ENCODE assay signal across 23 cellular contexts in genomic region chr20:59961423-59961822, GRCh38.
"Had no signal": no experiment of that assay in that cellular context is flagged by ENCODE, and none has a peak within 500 bp of the region (broad histone marks: within the 10 kb centered on the region; RNA-seq: fewer than 3 reads in every experiment).

No MANE protein-coding gene starts in this region.

- H3K9me3 ChIP-seq: heart left ventricle, right lobe of liver, thyroid gland, upper lobe of right lung had no signal

- ATAC-seq: activated naive CD8-positive, alpha-beta T cell treated with anti-CD3 and anti-CD28 coated beads, Interleukin-2, amount 50 U/mL, for 24 hours; activated T-cell treated with anti-CD3 and anti-CD28 coated beads, Interleukin-2, amount 50 U/mL, for 4 hours; heart left ventricle; natural killer cell; right lobe of liver; stimulated activated effector memory CD8-positive, alpha-beta T cell treated with anti-CD3 and anti-CD28 coated beads, Interleukin-12 subunit alpha, Interleukin-12 subunit beta, amount 100 ng/mL, for 72 hours; upper lobe of right lung had no signal

- H3K4me1 ChIP-seq: heart left ventricle, right lobe of liver, thyroid gland, upper lobe of right lung had no signal

- H3K4me3 Mint-ChIP-seq: activated CD4-positive, alpha-beta memory T cell treated with anti-CD3 and anti-CD28 coated beads, Interleukin-2, amount 10 ng/mL, durations not matched to agents 7 days and 5 days; activated CD4-positive, alpha-beta T cell treated with anti-CD3 and anti-CD28 coated beads, Interleukin-2, amount 10 ng/mL, durations not matched to agents 24 days and 14 days; activated naive CD4-positive, alpha-beta T cell treated with anti-CD3 and anti-CD28 coated beads, Interleukin-2, amount 50 U/mL, for 24 hours; activated naive CD8-positive, alpha-beta T cell treated with anti-CD3 and anti-CD28 coated beads, Interleukin-2, amount 50 U/mL, for 24 hours; activated T-cell treated with anti-CD3 and anti-CD28 coated beads, Interleukin-2, amount 50 U/mL, for 4 hours; central memory CD8-positive, alpha-beta T cell; dendritic cell treated with granulocyte-macrophage colony-stimulating factor and Interleukin-4, amounts not matched to agents 40 ng/mL and 50 ng/mL, for 4 days; endodermal cell; immature natural killer cell; natural killer cell; stimulated activated effector memory CD8-positive, alpha-beta T cell treated with anti-CD3 and anti-CD28 coated beads, Interleukin-12 subunit alpha, Interleukin-12 subunit beta, amount 100 ng/mL, for 72 hours; stimulated activated naive CD8-positive, alpha-beta T cell treated with anti-CD3 and anti-CD28 coated beads, Interleukin-15, Interleukin-2, amounts not matched to agents 100 ng/mL and 50 ng/mL, for 24 hours had no signal

- H3K4me1 Mint-ChIP-seq: activated CD4-positive, alpha-beta memory T cell treated with anti-CD3 and anti-CD28 coated beads, Interleukin-2, amount 10 ng/mL, durations not matched to agents 7 days and 5 days; activated CD4-positive, alpha-beta T cell treated with anti-CD3 and anti-CD28 coated beads, Interleukin-2, amount 10 ng/mL, durations not matched to agents 24 days and 14 days; activated naive CD4-positive, alpha-beta T cell treated with anti-CD3 and anti-CD28 coated beads, Interleukin-2, amount 50 U/mL, for 24 hours; activated naive CD8-positive, alpha-beta T cell treated with anti-CD3 and anti-CD28 coated beads, Interleukin-2, amount 50 U/mL, for 24 hours; central memory CD8-positive, alpha-beta T cell; immature natural killer cell; natural killer cell; stimulated activated effector memory CD8-positive, alpha-beta T cell treated with anti-CD3 and anti-CD28 coated beads, Interleukin-12 subunit alpha, Interleukin-12 subunit beta, amount 100 ng/mL, for 72 hours had no signal

- H3K36me3 Mint-ChIP-seq: activated naive CD4-positive, alpha-beta T cell treated with anti-CD3 and anti-CD28 coated beads, Interleukin-2, amount 50 U/mL, for 24 hours; natural killer cell; stimulated activated effector memory CD8-positive, alpha-beta T cell treated with anti-CD3 and anti-CD28 coated beads, Interleukin-12 subunit alpha, Interleukin-12 subunit beta, amount 100 ng/mL, for 72 hours had no signal

- H3K27ac Mint-ChIP-seq: activated CD4-positive, alpha-beta memory T cell treated with anti-CD3 and anti-CD28 coated beads, Interleukin-2, amount 10 ng/mL, durations not matched to agents 7 days and 5 days; activated CD4-positive, alpha-beta T cell treated with anti-CD3 and anti-CD28 coated beads, Interleukin-2, amount 10 ng/mL, durations not matched to agents 24 days and 14 days; activated naive CD4-positive, alpha-beta T cell treated with anti-CD3 and anti-CD28 coated beads, Interleukin-2, amount 50 U/mL, for 24 hours; activated naive CD8-positive, alpha-beta T cell treated with anti-CD3 and anti-CD28 coated beads, Interleukin-2, amount 50 U/mL, for 24 hours; activated T-helper 2 cell treated with anti-CD3 and anti-CD28 coated beads, Interferon-gamma antibody, Interleukin-2, Interleukin-4, amounts not matched to agents 10 μg/mL and 5 μg/mL and 100 μg/mL, durations not matched to agents 14 hours and 24 hours and 36 hours; dendritic cell treated with granulocyte-macrophage colony-stimulating factor and Interleukin-4, amounts not matched to agents 40 ng/mL and 50 ng/mL, for 4 days; endodermal cell; immature natural killer cell; natural killer cell; stimulated activated effector memory CD8-positive, alpha-beta T cell treated with anti-CD3 and anti-CD28 coated beads, Interleukin-12 subunit alpha, Interleukin-12 subunit beta, amount 100 ng/mL, for 72 hours; stimulated activated naive CD8-positive, alpha-beta T cell treated with anti-CD3 and anti-CD28 coated beads, Interleukin-15, Interleukin-2, amounts not matched to agents 100 ng/mL and 50 ng/mL, for 24 hours had no signal

- H3K9me3 Mint-ChIP-seq: activated CD4-positive, alpha-beta memory T cell treated with anti-CD3 and anti-CD28 coated beads, Interleukin-2, amount 10 ng/mL, durations not matched to agents 7 days and 5 days; activated CD4-positive, alpha-beta T cell treated with anti-CD3 and anti-CD28 coated beads, Interleukin-2, amount 10 ng/mL, durations not matched to agents 24 days and 14 days; activated naive CD4-positive, alpha-beta T cell treated with anti-CD3 and anti-CD28 coated beads, Interleukin-2, amount 50 U/mL, for 24 hours; activated naive CD8-positive, alpha-beta T cell treated with anti-CD3 and anti-CD28 coated beads, Interleukin-2, amount 50 U/mL, for 24 hours; activated T-cell treated with anti-CD3 and anti-CD28 coated beads, Interleukin-2, amount 50 U/mL, for 4 hours; activated T-helper 2 cell treated with anti-CD3 and anti-CD28 coated beads, Interferon-gamma antibody, Interleukin-2, Interleukin-4, amounts not matched to agents 10 μg/mL and 5 μg/mL and 100 μg/mL, durations not matched to agents 14 hours and 24 hours and 36 hours; central memory CD8-positive, alpha-beta T cell; dendritic cell treated with granulocyte-macrophage colony-stimulating factor and Interleukin-4, amounts not matched to agents 40 ng/mL and 50 ng/mL, for 4 days; endodermal cell; immature natural killer cell; natural killer cell; stimulated activated effector memory CD8-positive, alpha-beta T cell treated with anti-CD3 and anti-CD28 coated beads, Interleukin-12 subunit alpha, Interleukin-12 subunit beta, amount 100 ng/mL, for 72 hours; stimulated activated naive CD8-positive, alpha-beta T cell treated with anti-CD3 and anti-CD28 coated beads, Interleukin-15, Interleukin-2, amounts not matched to agents 100 ng/mL and 50 ng/mL, for 24 hours had no signal

- H3K36me3 ChIP-seq: right lobe of liver, thyroid gland, upper lobe of right lung had no signal

- DNase-seq: activated CD4-positive, alpha-beta memory T cell treated with anti-CD3 and anti-CD28 coated beads, Interleukin-2, amount 10 ng/mL, durations not matched to agents 7 days and 5 days; activated CD4-positive, alpha-beta T cell treated with anti-CD3 and anti-CD28 coated beads, Interleukin-2, amount 10 ng/mL, durations not matched to agents 24 days and 14 days; activated CD4-positive, CD25-positive, alpha-beta regulatory T cell treated with anti-CD3 and anti-CD28 coated beads, Interleukin-2, amount 50 U/mL, for 72 hours; activated CD8-positive, alpha-beta memory T cell treated with anti-CD3 and anti-CD28 coated beads, Interleukin-2, amount 50 U/mL, for 48 hours; activated naive CD8-positive, alpha-beta T cell treated with anti-CD3 and anti-CD28 coated beads, Interleukin-2, amount 50 U/mL, for 24 hours; activated T-cell treated with anti-CD3 and anti-CD28 coated beads, Interleukin-2, amount 50 U/mL, for 4 hours; amygdala; endodermal cell; foreskin fibroblast; heart left ventricle; immature natural killer cell; mesendoderm; natural killer cell; right lobe of liver; stimulated activated CD4-positive, alpha-beta T cell treated with anti-CD3 and anti-CD28 coated beads, Interleukin-4, amount 100 ng/mL, for 24 hours; thyroid gland; upper lobe of right lung had no signal

- H3K27me3 ChIP-seq: heart left ventricle, thyroid gland, upper lobe of right lung had no signal

- H3K4me3 ChIP-seq: heart left ventricle, right lobe of liver, thyroid gland, upper lobe of right lung had no signal

- H3K27ac ChIP-seq: heart left ventricle, right lobe of liver, thyroid gland, upper lobe of right lung had no signal

- H3K27me3 Mint-ChIP-seq: activated CD4-positive, alpha-beta memory T cell treated with anti-CD3 and anti-CD28 coated beads, Interleukin-2, amount 10 ng/mL, durations not matched to agents 7 days and 5 days; activated CD4-positive, alpha-beta T cell treated with anti-CD3 and anti-CD28 coated beads, Interleukin-2, amount 10 ng/mL, durations not matched to agents 24 days and 14 days; activated naive CD4-positive, alpha-beta T cell treated with anti-CD3 and anti-CD28 coated beads, Interleukin-2, amount 50 U/mL, for 24 hours; activated naive CD8-positive, alpha-beta T cell treated with anti-CD3 and anti-CD28 coated beads, Interleukin-2, amount 50 U/mL, for 24 hours; central memory CD8-positive, alpha-beta T cell; dendritic cell treated with granulocyte-macrophage colony-stimulating factor and Interleukin-4, amounts not matched to agents 40 ng/mL and 50 ng/mL, for 4 days; stimulated activated naive CD8-positive, alpha-beta T cell treated with anti-CD3 and anti-CD28 coated beads, Interleukin-15, Interleukin-2, amounts not matched to agents 100 ng/mL and 50 ng/mL, for 24 hours had no signal
